ENCODE assay signal across 8 cellular contexts in genomic region chr11:134045799-134046635, GRCh38. TPM values are rescaled to one million over a fixed set of nuclear protein-coding genes. Genes with fewer than 3 reads are reported as not detected.
A peak's percentile ranks its signal among the peaks of the same experiment; 100 is the strongest.
DNase-seq lines count a peak whose midpoint lies in the region; ATAC-seq and TF ChIP-seq lines count a peak whose summit lies in the region.

No MANE protein-coding gene starts in this region.

- H3K4me3 ChIP-seq in BE2C (ENCODE audit: low read depth, low read length) (no peak overlapping the region), kidney epithelial cell (ENCODE audit: low read depth, low read length) (no peak overlapping the region)

- ATAC-seq in omental fat pad (ENCODE audit: low FRiP score) (no peak), HG02885 (IDR thresholded peaks at IDR 0.05; ENCODE audit: poor library complexity, unreplicated experiment) (no peak)

- no peaks in the 10 kb centered on the region for H3K36me3 Mint-ChIP-seq in activated CD4-positive, alpha-beta memory T cell treated with anti-CD3 and anti-CD28 coated beads, Interleukin-2, amount 10 ng/mL, durations not matched to agents 7 days and 5 days (ENCODE audit: low read depth)

- H3K4me3 Mint-ChIP-seq in activated CD4-positive, alpha-beta memory T cell treated with anti-CD3 and anti-CD28 coated beads, Interleukin-2, amount 10 ng/mL, durations not matched to agents 7 days and 5 days: no peak overlapping the region

- H3K27me3 ChIP-seq in BE2C: no peaks in the 10 kb centered on the region
- peaks cover 25% of the 10 kb centered on the region for H3K27me3 ChIP-seq in kidney epithelial cell (ENCODE audit: control insufficient read depth, insufficient read depth, low read length)

- H3K9me3 Mint-ChIP-seq in activated CD4-positive, alpha-beta memory T cell treated with anti-CD3 and anti-CD28 coated beads, Interleukin-2, amount 10 ng/mL, durations not matched to agents 7 days and 5 days: no peaks in the 10 kb centered on the region

- POLR2A ChIA-PET in activated CD4-positive, alpha-beta memory T cell treated with anti-CD3 and anti-CD28 coated beads, Interleukin-2, amount 10 ng/mL, durations not matched to agents 7 days and 5 days (lab: Charles Lee): interaction anchor here (0.7 kb wide), 1 partner anchor 118 kb away, joined by 4 read pairs; no protein-coding TSS in a partner anchor

- H3K36me3 ChIP-seq in BE2C (no peaks in the 10 kb centered on the region), kidney epithelial cell (ENCODE audit: control insufficient read depth, insufficient read depth, low read length) (no peaks in the 10 kb centered on the region)

- H3K27ac Mint-ChIP-seq in activated CD4-positive, alpha-beta memory T cell treated with anti-CD3 and anti-CD28 coated beads, Interleukin-2, amount 10 ng/mL, durations not matched to agents 7 days and 5 days: no peak overlapping the region

- H3K27me3 Mint-ChIP-seq in activated CD4-positive, alpha-beta memory T cell treated with anti-CD3 and anti-CD28 coated beads, Interleukin-2, amount 10 ng/mL, durations not matched to agents 7 days and 5 days: peaks cover 17% of the 10 kb centered on the region

- TF ChIP-seq CTCF in BE2C (IDR thresholded peaks at IDR 0.05; ENCODE audit: low read depth, low read length) (peak; percentile 83), LNCAP (IDR thresholded peaks at IDR 0.05) (peak; percentile 20; the same call in 1 of the 2 replicates), kidney epithelial cell (IDR thresholded peaks at IDR 0.05; ENCODE audit: insufficient read depth, low read length, poor library complexity, severe bottlenecking) (peak; percentile 68), omental fat pad (IDR thresholded peaks at IDR 0.05) (no peak)

- H3K4me1 Mint-ChIP-seq in activated CD4-positive, alpha-beta memory T cell treated with anti-CD3 and anti-CD28 coated beads, Interleukin-2, amount 10 ng/mL, durations not matched to agents 7 days and 5 days: peaks cover 6% of the 10 kb centered on the region

- no peaks in the 10 kb centered on the region for H3K9me3 ChIP-seq in BE2C

- CTCF ChIA-PET in activated CD4-positive, alpha-beta memory T cell treated with anti-CD3 and anti-CD28 coated beads, Interleukin-2, amount 10 ng/mL, durations not matched to agents 7 days and 5 days (lab: Charles Lee): interaction anchor here (0.6 to 3.3 kb wide), 7 partner anchors 9 to 118 kb away, joined by 3 to 31 read pairs (median 4); no protein-coding TSS in a partner anchor

- peaks cover 34% of the 10 kb centered on the region for H3K4me1 ChIP-seq in BE2C

- DNase-seq in BE2C (peak; percentile 79), kidney epithelial cell (ENCODE audit: low read depth) (no peak), germinal center (ENCODE audit: low spot score) (no peak), omental fat pad (ENCODE audit: low spot score) (no peak)
- peak; percentile 43 for DNase-seq in activated CD4-positive, alpha-beta memory T cell treated with anti-CD3 and anti-CD28 coated beads, Interleukin-2, amount 10 ng/mL, durations not matched to agents 7 days and 5 days
- no peak for DNase-seq in effector CD8-positive, alpha-beta T cell (lab: John Stamatoyannopoulos, UW)

RNA-seq across cellular contexts. Expression of gene JAM3, which starts 22.9 kb away (rescaled TPM):
- 71.5 TPM for polyA plus RNA-seq in BE2C (2012; ENCODE audit: insufficient read depth, insufficient read length, low read depth)
- total RNA-seq in activated CD4-positive, alpha-beta memory T cell treated with anti-CD3 and anti-CD28 coated beads, Interleukin-2, amount 10 ng/mL, durations not matched to agents 7 days and 5 days: 1 to 10 TPM; 4.5 to 5.1 TPM
- 24.6 and 28.0 TPM in 2 replicates for total RNA-seq in kidney epithelial cell
- 10 to 100 TPM; 17.2 to 33.1 (median 20.0) TPM for total RNA-seq in omental fat pad

Comparison
In these comparisons a context has a peak if more than half of its experiments do, and no peak if none do; other contexts are left out.
1. DNase-seq: peak in BE2C (single experiment) and activated CD4-positive, alpha-beta memory T cell treated with anti-CD3 and anti-CD28 coated beads, Interleukin-2, amount 10 ng/mL, durations not matched to agents 7 days and 5 days (single experiment); none in kidney epithelial cell (single experiment), effector CD8-positive, alpha-beta T cell (single experiment), germinal center (single experiment) and omental fat pad (single experiment).
2. CTCF ChIP-seq: peak in BE2C (single experiment), LNCAP (single experiment) and kidney epithelial cell (single experiment); none in omental fat pad (0 of 3).